ENCODE assay signal across 15 cellular contexts in genomic region chr13:24925318-24926231, GRCh38.
DNase-seq lines count a peak whose midpoint lies in the region; TF ChIP-seq lines count a peak whose summit lies in the region.
"Had no signal": no experiment of that assay in that cellular context is flagged by ENCODE, and none has a peak within 500 bp of the region (broad histone marks: within the 10 kb centered on the region; RNA-seq: fewer than 3 reads in every experiment).

No MANE protein-coding gene starts in this region.

- H3K9me3 Mint-ChIP-seq in neural crest cell = peaks cover 2% of the 10 kb centered on the region

- H3K27ac ChIP-seq in duodenal mucosa (ENCODE audit: low read depth, low read length) = no peak overlapping the region
- H3K27ac ChIP-seq: A549 had no signal

- no peak for TF ChIP-seq CTCF in neural crest cell (conservative IDR thresholded peaks at IDR 0.05)

- H3K4me1 ChIP-seq in duodenal mucosa (ENCODE audit: control insufficient read depth in 1 of 2, insufficient read depth in 2 of 2, low read length in 2 of 2) = peaks cover 14 to 16% of the 10 kb centered on the region in 2 donors

- no peak overlapping the region for H3K9ac ChIP-seq in duodenal mucosa (ENCODE audit: low read depth in 1 of 2, low read length in 2 of 2)

- H3K4me3 ChIP-seq in duodenal mucosa (ENCODE audit: low read depth in 1 of 2, low read length in 2 of 2) = peak overlapping the region; percentile 24 to 45
- H3K4me3 ChIP-seq: A549 had no signal

- no peaks in the 10 kb centered on the region for H3K36me3 ChIP-seq in duodenal mucosa (ENCODE audit: control insufficient read depth in 1 of 2, insufficient read depth in 2 of 2, low read length in 2 of 2)

- H3K36me3 Mint-ChIP-seq in neural crest cell (ENCODE audit: low read depth) = no peaks in the 10 kb centered on the region

- peaks cover 28% of the 10 kb centered on the region for H3K27me3 Mint-ChIP-seq in neural crest cell (ENCODE audit: low read depth)

- peaks cover 0 to 5% of the 10 kb centered on the region in 2 donors for H3K27me3 ChIP-seq in duodenal mucosa (ENCODE audit: control insufficient read depth in 1 of 2, insufficient read depth in 2 of 2, low read length in 2 of 2)

- peaks cover 30% of the 10 kb centered on the region for H3K4me1 Mint-ChIP-seq in neural crest cell

- H3K27ac Mint-ChIP-seq in neural crest cell (ENCODE audit: unreplicated experiment) = no peak overlapping the region

- peak; percentile 62 for DNase-seq in COLO668 (lab: John Stamatoyannopoulos, UW; ENCODE audit: unreplicated experiment)
- DNase-seq in HT-29 (ENCODE audit: low spot score) = peak; percentile 28
- no peak for DNase-seq in neural crest cell (ENCODE audit: low read depth, low spot score)
- no peak for DNase-seq in NCI-H82 treated with DMSO at 0.1 percent for 48 hours (lab: John Stamatoyannopoulos, UW; ENCODE audit: unreplicated experiment)
- DNase-seq in stimulated activated CD4-positive, alpha-beta T cell treated with anti-CD3 and anti-CD28 coated beads, Interleukin-2, amount 100 ng/mL, for 48 hours = no peak
- no peak for DNase-seq in activated CD4-positive, alpha-beta T cell treated with anti-CD3 and anti-CD28 coated beads for 1 hour
- DNase-seq in middle frontal gyrus (ENCODE audit: extremely low spot score, low spot score) = no peak
- DNase-seq: C1 segment of cervical spinal cord, DMS153, KG1, NCI-H1436, NCI-H2107, NCI-H526 treated with DMSO at 0.1 percent for 48 hours had no signal

- H3K4me3 Mint-ChIP-seq in neural crest cell = peak overlapping the region; percentile 33

- H3K9me3 ChIP-seq in duodenal mucosa (ENCODE audit: control insufficient read depth in 1 of 2, low read length in 2 of 2) = no peaks in the 10 kb centered on the region
- H3K9me3 ChIP-seq: A549 had no signal

Comparison
In these comparisons a context has a peak if more than half of its experiments do, and no peak if none do; other contexts are left out.
1. DNase-seq: peak in COLO668 (single experiment) and HT-29 (single experiment); none in neural crest cell (single experiment), NCI-H82 treated with DMSO at 0.1 percent for 48 hours (single experiment), stimulated activated CD4-positive, alpha-beta T cell treated with anti-CD3 and anti-CD28 coated beads, Interleukin-2, amount 100 ng/mL, for 48 hours (0 of 2), activated CD4-positive, alpha-beta T cell treated with anti-CD3 and anti-CD28 coated beads for 1 hour (single experiment) and middle frontal gyrus (single experiment).